19 cellular contexts compared by ENCODE assay signal in the genomic region with DNA sequence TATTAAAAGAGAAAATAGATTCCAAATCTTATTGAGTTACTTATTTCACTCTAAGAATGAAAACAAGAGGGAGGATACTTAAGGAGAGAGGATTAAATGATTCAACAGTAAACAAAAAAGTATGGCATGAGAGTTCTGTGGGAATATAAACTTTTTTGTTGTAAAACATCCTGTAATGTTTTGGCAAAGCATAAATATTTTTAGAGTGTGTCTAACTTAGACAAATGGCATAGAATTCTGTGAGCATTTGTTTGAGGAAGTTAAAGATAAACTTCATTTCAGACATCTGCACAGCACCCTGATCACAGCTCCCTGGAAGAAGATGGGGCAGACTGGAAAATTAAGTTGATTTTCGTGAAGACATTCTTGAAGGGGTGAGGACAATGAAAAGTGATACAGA.
"Had no signal": no experiment of that assay in that cellular context is flagged by ENCODE, and none has a peak within 500 bp of the region (broad histone marks: within the 10 kb centered on the region; RNA-seq: fewer than 3 reads in every experiment).

No MANE protein-coding gene starts in this region.

- H3K4me3 ChIP-seq: colonic mucosa, heart left ventricle, neural progenitor cell, pancreas, prostate gland, right lobe of liver, thoracic aorta, transverse colon had no signal

- H3K27me3 ChIP-seq: colonic mucosa, heart left ventricle, neural progenitor cell, pancreas, right lobe of liver, transverse colon had no signal

- DNase-seq: cerebellar nuclear complex; colonic mucosa; dermis blood vessel endothelial cell; erythroblast; heart left ventricle; hypothalamus; kidney glomerular epithelial cell; mammary epithelial cell; natural killer cell; nucleus accumbens; pancreas; right lobe of liver; stimulated activated CD4-positive, alpha-beta T cell treated with anti-CD3 and anti-CD28 coated beads, Interleukin-1b, Interleukin-23, amount 100 ng/mL, for 48 hours; stimulated activated CD4-positive, alpha-beta T cell treated with anti-CD3 and anti-CD28 coated beads, Interleukin-4, amount 100 ng/mL, for 24 hours; transverse colon had no signal

- H3K9ac ChIP-seq: neural progenitor cell had no signal

- H3K9me3 ChIP-seq: colonic mucosa, heart left ventricle, pancreas, prostate gland, right lobe of liver, thoracic aorta, transverse colon had no signal

- H3K36me3 ChIP-seq: colonic mucosa, heart left ventricle, neural progenitor cell, pancreas, prostate gland, right lobe of liver, thoracic aorta, transverse colon had no signal

- H3K4me1 ChIP-seq: colonic mucosa, heart left ventricle, neural progenitor cell, pancreas, prostate gland, right lobe of liver, transverse colon had no signal

- H3K4me2 ChIP-seq: neural progenitor cell had no signal

- H3K27ac ChIP-seq: colonic mucosa, heart left ventricle, neural progenitor cell, pancreas, prostate gland, right lobe of liver, thoracic aorta, transverse colon had no signal

- ATAC-seq: heart left ventricle; natural killer cell; pancreas; right lobe of liver; stimulated activated memory B cell treated with anti-CD40 and anti-IgM and Interleukin-4, amounts not matched to agents 10 μg/mL and 1 μg/mL and 100 μg/mL, for 72 hours had no signal

- H2AFZ ChIP-seq: neural progenitor cell had no signal
